ENCODE assay signal across 9 cellular contexts in the genomic region with DNA sequence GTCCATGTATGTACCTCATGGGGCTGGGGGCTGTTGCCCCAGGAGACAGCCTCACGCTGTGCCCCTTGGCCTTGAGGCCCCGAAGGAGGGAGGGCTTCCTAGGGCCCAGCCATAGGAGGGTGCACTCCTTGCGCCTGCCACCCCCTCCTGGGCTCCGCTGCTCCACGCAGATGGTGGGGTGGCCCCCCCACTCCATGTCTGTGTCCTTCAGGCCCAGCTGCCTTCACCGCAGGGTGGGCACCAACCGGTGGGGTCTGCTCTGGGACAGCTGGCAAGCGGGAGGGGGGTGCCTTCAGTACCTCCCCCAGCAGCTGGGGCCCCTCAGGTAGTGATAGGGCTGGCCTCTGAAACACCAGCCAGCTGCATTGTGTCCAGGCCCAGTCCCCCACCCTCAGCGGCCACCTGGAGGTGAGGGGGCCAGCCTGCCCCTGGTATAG. TPM values are rescaled to one million over a fixed set of nuclear protein-coding genes. Genes with fewer than 3 reads are reported as not detected.
DNase-seq lines count a peak whose midpoint lies in the region; ATAC-seq and TF ChIP-seq lines count a peak whose summit lies in the region.
"Had no signal": no experiment of that assay in that cellular context is flagged by ENCODE, and none has a peak within 500 bp of the region (broad histone marks: within the 10 kb centered on the region; RNA-seq: fewer than 3 reads in every experiment).

No MANE protein-coding gene starts in this region.

- CTCF ChIA-PET in activated B cell treated with CpG ODN at 0.5 μM for 24 hours (lab: Charles Lee), result no interaction called here

- peaks cover 50% of the 10 kb centered on the region for H3K36me3 ChIP-seq in BLaER1

- TF ChIP-seq CTCF in activated B cell treated with CpG ODN at 0.5 μM for 24 hours (IDR thresholded peaks at IDR 0.05), result no peak

- no peak overlapping the region for H3K27ac Mint-ChIP-seq in activated B cell treated with CpG ODN at 0.5 μM for 24 hours

- 0 out of 2 replicates have a peak overlapping the region, but pooled peaks have one; percentile 64 for H3K9ac ChIP-seq in BLaER1

- no peaks in the 10 kb centered on the region for H3K27me3 Mint-ChIP-seq in activated B cell treated with CpG ODN at 0.5 μM for 24 hours

- DNase-seq in activated B cell treated with CpG ODN at 0.5 μM for 24 hours (peak; percentile 12), left ventricle myocardium superior (peak; percentile 37), posterior vena cava (ENCODE audit: low spot score) (peak; percentile 66), cerebellum (ENCODE audit: low spot score) (no peak), SW 1271 (lab: John Stamatoyannopoulos, UW) (no peak)
- DNase-seq: NCI-H1436 had no signal

- H3K4me3 ChIP-seq in BLaER1, result no peak overlapping the region

- H3K4me3 Mint-ChIP-seq in activated B cell treated with CpG ODN at 0.5 μM for 24 hours, result no peak overlapping the region

- H3K4me1 Mint-ChIP-seq in activated B cell treated with CpG ODN at 0.5 μM for 24 hours, result no peaks in the 10 kb centered on the region

- intact Hi-C loops in activated B cell treated with CpG ODN at 0.5 μM for 24 hours (cut with micrococcal nuclease) (no loop called here), left ventricle myocardium superior (cut with micrococcal nuclease) (no loop called here), posterior vena cava (cut with DNase I) (no loop called here)

- peak overlapping the region; percentile 73; the same call in 1 of the 2 replicates for H3K27ac ChIP-seq in BLaER1

- H4K20me1 ChIP-seq in BLaER1, result peaks cover 78% of the 10 kb centered on the region

- no peak overlapping the region for H3K4me2 ChIP-seq in BLaER1

- ATAC-seq in activated B cell treated with CpG ODN at 0.5 μM for 24 hours (ENCODE audit: low read depth), result no peak
- peak; percentile 6 for ATAC-seq in left ventricle myocardium superior
- no peak for ATAC-seq in GM18511 (IDR thresholded peaks at IDR 0.05; ENCODE audit: unreplicated experiment)
- no peak for ATAC-seq in GM21717 (IDR thresholded peaks at IDR 0.05; ENCODE audit: unreplicated experiment)

- POLR2A ChIA-PET in activated B cell treated with CpG ODN at 0.5 μM for 24 hours (lab: Charles Lee), result interaction anchor here (0.7 to 1.2 kb wide), 2 partner anchors 10 to 15 kb away, joined by 3 to 4 read pairs; partner anchors contain the start of genes GUK1 and IBA57

- H3K27me3 ChIP-seq in BLaER1, result no peaks in the 10 kb centered on the region

- H3K36me3 Mint-ChIP-seq in activated B cell treated with CpG ODN at 0.5 μM for 24 hours (ENCODE audit: low read depth), result peaks cover 21% of the 10 kb centered on the region

- no peaks in the 10 kb centered on the region for H3K9me3 Mint-ChIP-seq in activated B cell treated with CpG ODN at 0.5 μM for 24 hours

- no peaks in the 10 kb centered on the region for H3K9me3 ChIP-seq in BLaER1

- peaks cover 72% of the 10 kb centered on the region for H3K4me1 ChIP-seq in BLaER1

RNA-seq across cellular contexts. Expression of gene GJC2, which starts 0.3 kb away (rescaled TPM):
- total RNA-seq in activated B cell treated with CpG ODN at 0.5 μM for 24 hours, result 0.24 and 0.35 TPM in 2 replicates
- total RNA-seq in left ventricle myocardium superior, result 1.7 TPM
- 1 to 10 TPM; 6.9 to 8.2 TPM for total RNA-seq in posterior vena cava
- total RNA-seq in cerebellum, result 0.73 TPM

RNA-seq across cellular contexts. Expression of gene GUK1, which starts 10.0 kb away (rescaled TPM):
- total RNA-seq in activated B cell treated with CpG ODN at 0.5 μM for 24 hours (104 and 119 TPM in 2 replicates), left ventricle myocardium superior (175 TPM), posterior vena cava (100 to 1,000 TPM; 220 to 234 TPM), cerebellum (94.1 TPM)

RNA-seq across cellular contexts. Expression of gene IBA57, which starts 15.6 kb away (rescaled TPM):
- total RNA-seq in activated B cell treated with CpG ODN at 0.5 μM for 24 hours (10.8 and 14.5 TPM in 2 replicates), left ventricle myocardium superior (11.2 TPM), posterior vena cava (1 to 10 TPM; 7.4 to 7.8 TPM), cerebellum (10.8 TPM)

RNA-seq across cellular contexts. Expression of gene MRPL55, which starts 40.9 kb away (rescaled TPM):
- total RNA-seq in activated B cell treated with CpG ODN at 0.5 μM for 24 hours (34.0 and 34.3 TPM in 2 replicates), left ventricle myocardium superior (58.6 TPM), posterior vena cava (10 to 100 TPM; 30.0 to 30.9 TPM), cerebellum (27.8 TPM)

RNA-seq across cellular contexts. Expression of gene C1orf35, which starts 46.9 kb away (rescaled TPM):
- total RNA-seq in activated B cell treated with CpG ODN at 0.5 μM for 24 hours, result 11.9 and 13.3 TPM in 2 replicates
- total RNA-seq in left ventricle myocardium superior, result 10.5 TPM
- 1 to 10 TPM; 7.8 to 8.0 TPM for total RNA-seq in posterior vena cava
- 4.5 TPM for total RNA-seq in cerebellum

Comparison
In these comparisons a context has a peak if more than half of its experiments do, and no peak if none do; other contexts are left out.
1. DNase-seq: peak in activated B cell treated with CpG ODN at 0.5 μM for 24 hours (single experiment), left ventricle myocardium superior (single experiment) and posterior vena cava (single experiment); none in cerebellum (single experiment) and SW 1271 (0 of 2).